ENCODE assay signal across 21 cellular contexts in the genomic region with DNA sequence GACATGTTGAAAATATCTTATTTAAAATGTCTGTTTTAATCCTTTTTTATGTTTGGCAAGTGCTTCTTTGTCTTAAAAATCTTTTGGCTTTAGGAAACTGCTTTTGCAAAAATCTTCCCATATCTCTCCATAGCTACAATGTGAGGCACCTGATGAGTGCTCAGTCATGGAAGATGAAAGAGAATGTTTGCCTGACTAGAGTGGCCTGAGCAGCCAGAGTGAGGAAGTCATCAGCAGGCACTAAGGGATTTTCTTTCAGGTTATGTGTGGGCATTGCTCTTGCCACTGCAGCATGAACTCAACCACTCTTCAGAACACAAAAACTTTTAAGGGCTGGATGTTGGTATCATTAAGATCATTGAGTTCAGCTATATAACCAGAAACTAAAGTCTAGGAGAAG.
"Had no signal": no experiment of that assay in that cellular context is flagged by ENCODE, and none has a peak within 500 bp of the region (broad histone marks: within the 10 kb centered on the region; RNA-seq: fewer than 3 reads in every experiment).

No MANE protein-coding gene starts in this region.

- H3K4me3 Mint-ChIP-seq: activated CD8-positive, alpha-beta T cell treated with anti-CD3 and anti-CD28 coated beads for 36 hours; mesothelial cell of epicardium; natural killer cell treated with Interleukin-12 subunit alpha and Interleukin-12 subunit beta and Interleukin-15 and Interleukin-18, amount 100 ng/mL, for 72 hours; stimulated activated naive CD8-positive, alpha-beta T cell treated with anti-CD3 and anti-CD28 coated beads, Interleukin-15, amount 100 ng/mL, for 72 hours had no signal

- H3K4me2 ChIP-seq: smooth muscle cell had no signal

- H3K4me1 ChIP-seq: suprapubic skin, vagina had no signal

- H3K9me3 ChIP-seq: esophagus muscularis mucosa, gastroesophageal sphincter, heart left ventricle, suprapubic skin, vagina had no signal

- H3K27ac Mint-ChIP-seq: activated CD8-positive, alpha-beta T cell treated with anti-CD3 and anti-CD28 coated beads for 36 hours; activated naive CD4-positive, alpha-beta T cell treated with anti-CD3 and anti-CD28 coated beads, Interleukin-2, amount 50 U/mL, for 72 hours; mesothelial cell of epicardium had no signal

- H3K4me3 ChIP-seq: esophagus muscularis mucosa, gastroesophageal sphincter, heart left ventricle, lung, smooth muscle cell, suprapubic skin, vagina had no signal

- DNase-seq: activated CD8-positive, alpha-beta T cell treated with anti-CD3 and anti-CD28 coated beads for 36 hours; activated gamma-delta T cell treated with Interleukin-2 at 50 U/mL for 16 hours; activated T-cell treated with anti-CD3 and anti-CD28 coated beads, Interleukin-2, amount 50 U/mL, for 1 hour; dermis blood vessel endothelial cell; effector memory CD4-positive, alpha-beta T cell; heart left ventricle; islet precursor cell; stimulated activated CD4-positive, alpha-beta T cell treated with anti-CD3 and anti-CD28 coated beads, Interleukin-4, amount 100 ng/mL, for 1 hour; stimulated activated naive CD8-positive, alpha-beta T cell treated with anti-CD3 and anti-CD28 coated beads, Interleukin-15, amount 100 ng/mL, for 72 hours; trophoblast cell had no signal

- H3K27me3 Mint-ChIP-seq: activated CD8-positive, alpha-beta T cell treated with anti-CD3 and anti-CD28 coated beads for 36 hours; natural killer cell treated with Interleukin-12 subunit alpha and Interleukin-12 subunit beta and Interleukin-15 and Interleukin-18, amount 100 ng/mL, for 72 hours; stimulated activated naive CD8-positive, alpha-beta T cell treated with anti-CD3 and anti-CD28 coated beads, Interleukin-15, amount 100 ng/mL, for 72 hours had no signal

- H3K27ac ChIP-seq: esophagus muscularis mucosa, gastroesophageal sphincter, heart left ventricle, suprapubic skin, vagina, VCaP had no signal

- H3K9me3 Mint-ChIP-seq: activated CD8-positive, alpha-beta T cell treated with anti-CD3 and anti-CD28 coated beads for 36 hours; activated naive CD4-positive, alpha-beta T cell treated with anti-CD3 and anti-CD28 coated beads, Interleukin-2, amount 50 U/mL, for 72 hours; mesothelial cell of epicardium; natural killer cell treated with Interleukin-12 subunit alpha and Interleukin-12 subunit beta and Interleukin-15 and Interleukin-18, amount 100 ng/mL, for 72 hours; stimulated activated naive CD8-positive, alpha-beta T cell treated with anti-CD3 and anti-CD28 coated beads, Interleukin-15, amount 100 ng/mL, for 72 hours had no signal

- ATAC-seq: activated CD8-positive, alpha-beta T cell treated with anti-CD3 and anti-CD28 coated beads for 36 hours; activated naive CD4-positive, alpha-beta T cell treated with anti-CD3 and anti-CD28 coated beads, Interleukin-2, amount 50 U/mL, for 72 hours; gastroesophageal sphincter; heart left ventricle; natural killer cell treated with Interleukin-12 subunit alpha and Interleukin-12 subunit beta and Interleukin-15 and Interleukin-18, amount 100 ng/mL, for 72 hours; sciatic nerve; stimulated activated naive CD8-positive, alpha-beta T cell treated with anti-CD3 and anti-CD28 coated beads, Interleukin-15, amount 100 ng/mL, for 72 hours had no signal

- H3K27me3 ChIP-seq: esophagus muscularis mucosa, gastroesophageal sphincter, heart left ventricle, suprapubic skin, vagina had no signal
